1 cellular context compared by ENCODE assay signal in the genomic region with DNA sequence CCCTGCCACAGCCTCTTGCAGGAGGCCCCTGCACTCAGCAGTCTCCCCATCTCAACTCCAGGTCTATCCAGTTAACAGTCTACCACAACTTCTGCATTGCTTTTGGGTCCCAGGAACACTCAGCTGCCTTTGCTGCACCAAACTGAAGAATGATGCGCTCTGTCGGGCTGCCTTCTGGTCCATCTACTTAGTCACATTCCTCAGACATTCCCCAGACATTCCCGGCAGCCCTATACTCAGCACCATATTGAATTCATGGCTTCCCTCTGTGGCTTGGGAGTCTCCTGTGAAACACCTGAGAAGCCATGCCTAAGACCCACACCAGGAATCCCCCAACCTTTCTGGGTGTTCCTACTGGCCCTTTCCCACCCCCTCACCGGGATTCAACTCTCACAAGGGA.
TF ChIP-seq lines count a peak whose summit lies in the region.

No MANE protein-coding gene starts in this region.

TF ChIP-seq in SK-N-SH treated with all-trans-retinoic acid at 6 μM for 48 hours, 23 proteins besides CTCF, POLR2A, EP300 and RAD21 (continued from another document):
- TF ChIP-seq, protein P1, sequence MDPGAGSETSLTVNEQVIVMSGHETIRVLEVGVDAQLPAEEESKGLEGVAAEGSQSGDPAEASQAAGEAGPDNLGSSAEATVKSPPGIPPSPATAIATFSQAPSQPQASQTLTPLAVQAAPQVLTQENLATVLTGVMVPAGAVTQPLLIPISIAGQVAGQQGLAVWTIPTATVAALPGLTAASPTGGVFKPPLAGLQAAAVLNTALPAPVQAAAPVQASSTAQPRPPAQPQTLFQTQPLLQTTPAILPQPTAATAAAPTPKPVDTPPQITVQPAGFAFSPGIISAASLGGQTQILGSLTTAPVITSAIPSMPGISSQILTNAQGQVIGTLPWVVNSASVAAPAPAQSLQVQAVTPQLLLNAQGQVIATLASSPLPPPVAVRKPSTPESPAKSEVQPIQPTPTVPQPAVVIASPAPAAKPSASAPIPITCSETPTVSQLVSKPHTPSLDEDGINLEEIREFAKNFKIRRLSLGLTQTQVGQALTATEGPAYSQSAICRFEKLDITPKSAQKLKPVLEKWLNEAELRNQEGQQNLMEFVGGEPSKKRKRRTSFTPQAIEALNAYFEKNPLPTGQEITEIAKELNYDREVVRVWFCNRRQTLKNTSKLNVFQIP (CRISPR knock-in tag; IDR thresholded peaks at IDR 0.05; ENCODE audit: borderline replicate concordance, low read depth), result no peak
